In the genomic region with DNA sequence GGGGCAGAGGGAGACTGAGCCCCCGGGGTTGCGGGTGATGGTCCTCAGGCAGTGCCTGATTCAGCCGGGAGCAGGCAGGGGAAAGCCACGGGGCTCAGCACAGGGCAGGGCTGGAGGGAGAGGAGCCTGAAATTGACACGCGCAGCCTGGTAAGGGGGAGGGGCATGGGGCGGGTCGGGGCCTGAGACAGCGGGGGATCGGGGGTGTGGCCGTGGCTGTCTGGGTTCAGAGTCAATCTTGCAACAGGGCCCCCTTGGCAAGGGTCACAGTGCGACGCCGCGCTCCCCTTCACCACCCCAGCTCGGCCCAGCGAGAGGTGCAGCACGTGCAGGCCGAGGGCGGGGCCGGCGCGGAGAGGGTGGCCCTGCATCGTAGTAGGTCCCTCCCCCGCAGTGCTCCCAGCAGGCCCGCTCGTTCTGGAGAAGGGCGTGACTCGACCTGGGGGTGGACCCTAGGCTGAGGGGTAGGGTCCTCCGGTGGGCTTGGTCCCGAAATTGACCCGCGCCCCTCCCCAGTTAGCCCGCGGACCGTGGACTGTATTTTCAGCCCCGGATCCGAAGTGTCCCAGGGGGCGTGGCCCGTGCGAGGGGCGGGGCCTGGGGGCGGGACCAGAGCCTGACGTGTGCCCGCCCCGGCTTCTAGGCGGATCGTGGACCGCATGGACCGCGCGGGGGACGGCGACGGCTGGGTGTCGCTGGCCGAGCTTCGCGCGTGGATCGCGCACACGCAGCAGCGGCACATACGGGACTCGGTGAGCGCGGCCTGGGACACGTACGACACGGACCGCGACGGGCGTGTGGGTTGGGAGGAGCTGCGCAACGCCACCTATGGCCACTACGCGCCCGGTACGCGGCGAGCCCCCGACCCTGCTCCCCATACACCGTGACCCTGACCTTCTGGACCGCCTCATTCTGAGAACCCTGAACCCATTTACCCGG, we compare ENCODE assay signal across 8 cellular contexts. TPM values are rescaled to one million over a fixed set of nuclear protein-coding genes. Genes with fewer than 3 reads are reported as not detected.
A peak's percentile ranks its signal among the peaks of the same experiment; 100 is the strongest.
DNase-seq lines count a peak whose midpoint lies in the region; ATAC-seq and TF ChIP-seq lines count a peak whose summit lies in the region.

No MANE protein-coding gene starts in this region.

- H3K9me3 ChIP-seq in NT2/D1 (ENCODE audit: insufficient read depth, low read length) (no peaks in the 10 kb centered on the region), stomach (no peaks in the 10 kb centered on the region)

- H3K27me3 Mint-ChIP-seq in nephron progenitor cell (ENCODE audit: low read depth, poor library complexity): peaks cover 18% of the 10 kb centered on the region

- H3K36me3 Mint-ChIP-seq in nephron progenitor cell (ENCODE audit: low read depth): peaks cover 14% of the 10 kb centered on the region

- TF ChIP-seq CTCF in nephron progenitor cell (IDR thresholded peaks at IDR 0.05) (peak; percentile 34), stomach (IDR thresholded peaks at IDR 0.05) (peak in 5 of 7 experiments; percentile 20 to 30 (median 27))

- peak overlapping the region; percentile 65 for H3K4me3 ChIP-seq in NT2/D1 (ENCODE audit: insufficient read length, low read depth)
- H3K4me3 ChIP-seq in stomach: peak overlapping the region; percentile 52 to 85 (median 63)

- peaks cover 12% of the 10 kb centered on the region for H3K36me3 ChIP-seq in NT2/D1 (ENCODE audit: insufficient read depth, insufficient read length, low read length)
- peaks cover 2 to 33% (median 20%) of the 10 kb centered on the region in 4 donors for H3K36me3 ChIP-seq in stomach

- peak overlapping the region in 3 of 5 donors; percentile 20 to 59 (median 43) for H3K27ac ChIP-seq in stomach

- WGBS in stomach, 5 donors: 3 to 9% (median 5%) methylated on average over 39 to 87 of the region's 87 CpGs

- peak overlapping the region; percentile 81 for H3K4me3 Mint-ChIP-seq in nephron progenitor cell

- TF ChIP-seq POLR2A in stomach (IDR thresholded peaks at IDR 0.05): no peak

- no peak overlapping the region for H3K27ac Mint-ChIP-seq in nephron progenitor cell

- TF ChIP-seq EP300 in stomach (IDR thresholded peaks at IDR 0.05): no peak

- peaks cover 28% of the 10 kb centered on the region for H3K4me1 Mint-ChIP-seq in nephron progenitor cell

- intact Hi-C loops in stomach (cut with DNase I; ENCODE audit: low total_unique reads): no loop called here

- H3K4me1 ChIP-seq in NT2/D1 (ENCODE audit: insufficient read depth, insufficient read length) (peaks cover 7% of the 10 kb centered on the region), stomach (peaks cover 11 to 30% (median 16%) of the 10 kb centered on the region in 4 donors)

- ATAC-seq in HG03045 (IDR thresholded peaks at IDR 0.05; ENCODE audit: unreplicated experiment): peak; percentile 72

- peak; percentile 6 for DNase-seq in DMS79 treated with DMSO at 0.1 percent for 48 hours (lab: John Stamatoyannopoulos, UW)
- no peak for DNase-seq in DMS79 (lab: John Stamatoyannopoulos, UW)
- no peak for DNase-seq in NT2/D1 (ENCODE audit: low read depth, low spot score)
- peak; percentile 93 for DNase-seq in activated T-cell treated with anti-CD3 and anti-CD28 coated beads, Interleukin-2, amount 50 U/mL, for 1 hour
- DNase-seq in fibroblast of gingiva (ENCODE audit: low read depth): peak; percentile 49
- peak; percentile 92 for DNase-seq in nephron progenitor cell
- DNase-seq in stomach: peak; percentile 82

- H3K27me3 ChIP-seq in NT2/D1 (ENCODE audit: insufficient read depth, insufficient read length): no peaks in the 10 kb centered on the region
- H3K27me3 ChIP-seq in stomach: no peaks in the 10 kb centered on the region

- peak overlapping the region; percentile 66 for H3K9ac ChIP-seq in NT2/D1 (ENCODE audit: insufficient read length, low read depth)

- no peaks in the 10 kb centered on the region for H3K9me3 Mint-ChIP-seq in nephron progenitor cell

RNA-seq across cellular contexts. Expression of gene RCN3, which starts 6.0 kb away (rescaled TPM):
- total RNA-seq in stomach: 100 to 1,000 TPM in 1 of 5 donors, 10 to 100 TPM in 2, 1 to 10 TPM in 1, not detected in 1; 3.1 to 553 (median 18.1) TPM
- polyA plus RNA-seq in stomach: 10 to 100 TPM in 2 of 3 donors, 1 to 10 TPM in 1; 9.9 to 17.6 (median 10.1) TPM

RNA-seq across cellular contexts. Expression of gene FCGRT, which starts 21.4 kb away (rescaled TPM):
- 100 to 1,000 TPM in 4 of 5 donors, 10 to 100 TPM in 1; 90.2 to 634 (median 183) TPM for total RNA-seq in stomach
- polyA plus RNA-seq in stomach: 10 to 100 TPM; 79.0 to 94.8 (median 92.0) TPM

RNA-seq across cellular contexts. Expression of gene RPS11, which starts 37.6 kb away (rescaled TPM):
- 1,000 to 10,000 TPM in 4 of 5 donors, 100 to 1,000 TPM in 1; 581 to 4,374 (median 2,993) TPM for total RNA-seq in stomach
- polyA plus RNA-seq in stomach: 1,000 to 10,000 TPM; 5,306 to 7,461 (median 5,501) TPM

RNA-seq across cellular contexts. Expression of gene RPL13A, which starts 46.4 kb away (rescaled TPM):
- 1,000 to 10,000 TPM; 2,540 to 5,817 (median 2,738) TPM for total RNA-seq in stomach
- 1,000 to 10,000 TPM; 3,482 to 5,177 (median 4,220) TPM for polyA plus RNA-seq in stomach

RNA-seq across cellular contexts. Expression of gene NOSIP, which starts 46.5 kb away (rescaled TPM):
- 100 to 1,000 TPM in 1 of 5 donors, 10 to 100 TPM in 4; 18.1 to 354 (median 70.5) TPM for total RNA-seq in stomach
- 100 to 1,000 TPM in 2 of 3 donors, 10 to 100 TPM in 1; 94.6 to 154 (median 113) TPM for polyA plus RNA-seq in stomach

Comparison
In these comparisons a context has a peak if more than half of its experiments do, and no peak if none do; other contexts are left out.
1. DNase-seq: peak in DMS79 treated with DMSO at 0.1 percent for 48 hours (single experiment), activated T-cell treated with anti-CD3 and anti-CD28 coated beads, Interleukin-2, amount 50 U/mL, for 1 hour (single experiment), fibroblast of gingiva (single experiment), nephron progenitor cell (single experiment) and stomach (single experiment); none in DMS79 (single experiment) and NT2/D1 (single experiment).